1 cellular context compared by ENCODE assay signal in genomic region chr17:64506576-64507417, GRCh38.
TF ChIP-seq lines count a peak whose summit lies in the region.

CEP95 (plus strand) TSS chr17:64506977; CDS start chr17:64507098, 121 bp downstream.

TF ChIP-seq in HepG2, 621 proteins besides CTCF, POLR2A, EP300 and RAD21 (continued from another document and continues in another):
- TF ChIP-seq SKIL (CRISPR knock-in tag; IDR thresholded peaks at IDR 0.05; ENCODE audit: borderline replicate concordance) (peak; percentile 56), ZNF326 (CRISPR knock-in tag; IDR thresholded peaks at IDR 0.05; ENCODE audit: borderline replicate concordance) (no peak), BRF2 (CRISPR knock-in tag; IDR thresholded peaks at IDR 0.05) (peak; percentile 41), THRA (CRISPR knock-in tag; IDR thresholded peaks at IDR 0.05; ENCODE audit: borderline replicate concordance) (peak; percentile 67; the same call in 1 of the 2 replicates), CERS6 (CRISPR knock-in tag; IDR thresholded peaks at IDR 0.05) (0 out of 2 replicates have a peak, but pooled peaks have one; percentile 33), MAFF (IDR thresholded peaks at IDR 0.05; ENCODE audit: low read depth, low read length) (no peak), ZNF296 (CRISPR knock-in tag; conservative IDR thresholded peaks at IDR 0.05) (no peak; the same call in 1 of the 2 replicates), RCOR2 (CRISPR knock-in tag; IDR thresholded peaks at IDR 0.05) (no peak; the same call in 1 of the 2 replicates), SMARCC2 (IDR thresholded peaks at IDR 0.05) (no peak), TP53 (CRISPR knock-in tag; conservative IDR thresholded peaks at IDR 0.05) (peak; percentile 86; the same call in 1 of the 2 replicates), FOXP4 (CRISPR knock-in tag; IDR thresholded peaks at IDR 0.05) (peak; percentile 64; the same call in 1 of the 2 replicates), SALL2 (CRISPR knock-in tag; IDR thresholded peaks at IDR 0.05) (peak; percentile 98), POGK (CRISPR knock-in tag; conservative IDR thresholded peaks at IDR 0.05) (peak; percentile 88), KDM5B (CRISPR knock-in tag; IDR thresholded peaks at IDR 0.05; ENCODE audit: borderline replicate concordance) (peak; percentile 85; the same call in 1 of the 2 replicates), ZNF792 (CRISPR knock-in tag; IDR thresholded peaks at IDR 0.05) (no peak), THAP7 (CRISPR knock-in tag; IDR thresholded peaks at IDR 0.05) (no peak), ZNF34 (CRISPR knock-in tag; IDR thresholded peaks at IDR 0.05; ENCODE audit: borderline replicate concordance) (peak; percentile 93; the same call in 1 of the 2 replicates), ZNF224 (CRISPR knock-in tag; IDR thresholded peaks at IDR 0.05) (0 out of 2 replicates have a peak, but pooled peaks have one; percentile 83), ZNF572 (CRISPR knock-in tag; IDR thresholded peaks at IDR 0.05) (peak; percentile 90), SMC3 (IDR thresholded peaks at IDR 0.05; ENCODE audit: low read length) (no peak), ZBTB10 (CRISPR knock-in tag; IDR thresholded peaks at IDR 0.05; ENCODE audit: borderline replicate concordance) (no peak), ZSCAN20 (CRISPR knock-in tag; IDR thresholded peaks at IDR 0.05; ENCODE audit: borderline replicate concordance) (peak; percentile 78; the same call in 1 of the 2 replicates), ZC3H13 (CRISPR knock-in tag; IDR thresholded peaks at IDR 0.05) (peak; percentile 84), ZNF646 (CRISPR knock-in tag; IDR thresholded peaks at IDR 0.05) (no peak), ZNF33B (CRISPR knock-in tag; IDR thresholded peaks at IDR 0.05) (no peak), HES4 (CRISPR knock-in tag; IDR thresholded peaks at IDR 0.05; ENCODE audit: borderline replicate concordance) (peak; percentile 92), ZNF484 (CRISPR knock-in tag; IDR thresholded peaks at IDR 0.05; ENCODE audit: borderline replicate concordance, low read depth) (no peak), TOE1 (CRISPR knock-in tag; IDR thresholded peaks at IDR 0.05) (no peak), ZBTB43 (CRISPR knock-in tag; conservative IDR thresholded peaks at IDR 0.05) (peak; percentile 90), SUZ12 (IDR thresholded peaks at IDR 0.05; ENCODE audit: low read depth, low read length) (no peak), FOXM1 (CRISPR knock-in tag; IDR thresholded peaks at IDR 0.05) (no peak), CENPBD1 (CRISPR knock-in tag; IDR thresholded peaks at IDR 0.05; ENCODE audit: borderline replicate concordance, low read depth) (no peak; the same call in 1 of the 2 replicates), ZNF674 (CRISPR knock-in tag; IDR thresholded peaks at IDR 0.05; ENCODE audit: low read depth) (no peak)
